In the genomic region with DNA sequence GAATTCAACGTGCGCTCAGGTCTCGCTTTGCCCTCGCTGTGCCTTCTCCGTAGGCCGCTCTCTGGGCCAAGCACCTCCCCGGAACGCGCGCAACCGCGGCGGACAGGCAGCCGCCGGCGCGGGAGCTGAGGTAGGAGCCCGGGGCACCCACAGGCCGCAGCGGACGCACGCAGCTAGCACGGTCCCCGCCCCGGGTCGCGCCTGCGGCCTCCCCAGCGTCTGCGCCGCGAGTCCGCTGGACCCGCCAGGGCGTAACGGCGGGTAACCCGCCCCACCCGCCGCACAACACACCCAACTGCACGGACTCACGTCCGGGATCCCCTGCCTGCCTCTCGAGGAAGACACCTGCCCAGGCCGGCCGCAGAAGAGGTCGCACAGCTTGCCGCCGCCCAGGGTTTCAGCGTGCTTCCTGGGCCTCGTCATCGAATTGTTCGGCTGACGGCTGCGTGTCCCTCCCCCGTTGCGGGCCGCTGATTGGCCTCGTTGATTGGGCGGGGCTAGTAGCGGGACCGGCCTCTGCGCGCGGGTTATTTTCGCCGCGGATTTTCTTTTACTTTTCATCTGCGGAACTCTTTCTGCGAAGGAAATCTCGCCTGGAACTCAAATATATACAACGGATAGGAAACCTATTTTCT, we compare ENCODE assay signal across 1 cellular context.
TF ChIP-seq lines count a peak whose summit lies in the region.

A gene with protein sequence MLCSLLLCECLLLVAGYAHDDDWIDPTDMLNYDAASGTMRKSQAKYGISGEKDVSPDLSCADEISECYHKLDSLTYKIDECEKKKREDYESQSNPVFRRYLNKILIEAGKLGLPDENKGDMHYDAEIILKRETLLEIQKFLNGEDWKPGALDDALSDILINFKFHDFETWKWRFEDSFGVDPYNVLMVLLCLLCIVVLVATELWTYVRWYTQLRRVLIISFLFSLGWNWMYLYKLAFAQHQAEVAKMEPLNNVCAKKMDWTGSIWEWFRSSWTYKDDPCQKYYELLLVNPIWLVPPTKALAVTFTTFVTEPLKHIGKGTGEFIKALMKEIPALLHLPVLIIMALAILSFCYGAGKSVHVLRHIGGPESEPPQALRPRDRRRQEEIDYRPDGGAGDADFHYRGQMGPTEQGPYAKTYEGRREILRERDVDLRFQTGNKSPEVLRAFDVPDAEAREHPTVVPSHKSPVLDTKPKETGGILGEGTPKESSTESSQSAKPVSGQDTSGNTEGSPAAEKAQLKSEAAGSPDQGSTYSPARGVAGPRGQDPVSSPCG (minus strand): TSS at position 433 of the 635 bp plus-strand sequence. CDS start 13,047 bp downstream, outside the sequence.

TF ChIP-seq in K562, 482 proteins besides CTCF, POLR2A, EP300 and RAD21 (continued from another document and continues in another):
- TF ChIP-seq, protein P1, sequence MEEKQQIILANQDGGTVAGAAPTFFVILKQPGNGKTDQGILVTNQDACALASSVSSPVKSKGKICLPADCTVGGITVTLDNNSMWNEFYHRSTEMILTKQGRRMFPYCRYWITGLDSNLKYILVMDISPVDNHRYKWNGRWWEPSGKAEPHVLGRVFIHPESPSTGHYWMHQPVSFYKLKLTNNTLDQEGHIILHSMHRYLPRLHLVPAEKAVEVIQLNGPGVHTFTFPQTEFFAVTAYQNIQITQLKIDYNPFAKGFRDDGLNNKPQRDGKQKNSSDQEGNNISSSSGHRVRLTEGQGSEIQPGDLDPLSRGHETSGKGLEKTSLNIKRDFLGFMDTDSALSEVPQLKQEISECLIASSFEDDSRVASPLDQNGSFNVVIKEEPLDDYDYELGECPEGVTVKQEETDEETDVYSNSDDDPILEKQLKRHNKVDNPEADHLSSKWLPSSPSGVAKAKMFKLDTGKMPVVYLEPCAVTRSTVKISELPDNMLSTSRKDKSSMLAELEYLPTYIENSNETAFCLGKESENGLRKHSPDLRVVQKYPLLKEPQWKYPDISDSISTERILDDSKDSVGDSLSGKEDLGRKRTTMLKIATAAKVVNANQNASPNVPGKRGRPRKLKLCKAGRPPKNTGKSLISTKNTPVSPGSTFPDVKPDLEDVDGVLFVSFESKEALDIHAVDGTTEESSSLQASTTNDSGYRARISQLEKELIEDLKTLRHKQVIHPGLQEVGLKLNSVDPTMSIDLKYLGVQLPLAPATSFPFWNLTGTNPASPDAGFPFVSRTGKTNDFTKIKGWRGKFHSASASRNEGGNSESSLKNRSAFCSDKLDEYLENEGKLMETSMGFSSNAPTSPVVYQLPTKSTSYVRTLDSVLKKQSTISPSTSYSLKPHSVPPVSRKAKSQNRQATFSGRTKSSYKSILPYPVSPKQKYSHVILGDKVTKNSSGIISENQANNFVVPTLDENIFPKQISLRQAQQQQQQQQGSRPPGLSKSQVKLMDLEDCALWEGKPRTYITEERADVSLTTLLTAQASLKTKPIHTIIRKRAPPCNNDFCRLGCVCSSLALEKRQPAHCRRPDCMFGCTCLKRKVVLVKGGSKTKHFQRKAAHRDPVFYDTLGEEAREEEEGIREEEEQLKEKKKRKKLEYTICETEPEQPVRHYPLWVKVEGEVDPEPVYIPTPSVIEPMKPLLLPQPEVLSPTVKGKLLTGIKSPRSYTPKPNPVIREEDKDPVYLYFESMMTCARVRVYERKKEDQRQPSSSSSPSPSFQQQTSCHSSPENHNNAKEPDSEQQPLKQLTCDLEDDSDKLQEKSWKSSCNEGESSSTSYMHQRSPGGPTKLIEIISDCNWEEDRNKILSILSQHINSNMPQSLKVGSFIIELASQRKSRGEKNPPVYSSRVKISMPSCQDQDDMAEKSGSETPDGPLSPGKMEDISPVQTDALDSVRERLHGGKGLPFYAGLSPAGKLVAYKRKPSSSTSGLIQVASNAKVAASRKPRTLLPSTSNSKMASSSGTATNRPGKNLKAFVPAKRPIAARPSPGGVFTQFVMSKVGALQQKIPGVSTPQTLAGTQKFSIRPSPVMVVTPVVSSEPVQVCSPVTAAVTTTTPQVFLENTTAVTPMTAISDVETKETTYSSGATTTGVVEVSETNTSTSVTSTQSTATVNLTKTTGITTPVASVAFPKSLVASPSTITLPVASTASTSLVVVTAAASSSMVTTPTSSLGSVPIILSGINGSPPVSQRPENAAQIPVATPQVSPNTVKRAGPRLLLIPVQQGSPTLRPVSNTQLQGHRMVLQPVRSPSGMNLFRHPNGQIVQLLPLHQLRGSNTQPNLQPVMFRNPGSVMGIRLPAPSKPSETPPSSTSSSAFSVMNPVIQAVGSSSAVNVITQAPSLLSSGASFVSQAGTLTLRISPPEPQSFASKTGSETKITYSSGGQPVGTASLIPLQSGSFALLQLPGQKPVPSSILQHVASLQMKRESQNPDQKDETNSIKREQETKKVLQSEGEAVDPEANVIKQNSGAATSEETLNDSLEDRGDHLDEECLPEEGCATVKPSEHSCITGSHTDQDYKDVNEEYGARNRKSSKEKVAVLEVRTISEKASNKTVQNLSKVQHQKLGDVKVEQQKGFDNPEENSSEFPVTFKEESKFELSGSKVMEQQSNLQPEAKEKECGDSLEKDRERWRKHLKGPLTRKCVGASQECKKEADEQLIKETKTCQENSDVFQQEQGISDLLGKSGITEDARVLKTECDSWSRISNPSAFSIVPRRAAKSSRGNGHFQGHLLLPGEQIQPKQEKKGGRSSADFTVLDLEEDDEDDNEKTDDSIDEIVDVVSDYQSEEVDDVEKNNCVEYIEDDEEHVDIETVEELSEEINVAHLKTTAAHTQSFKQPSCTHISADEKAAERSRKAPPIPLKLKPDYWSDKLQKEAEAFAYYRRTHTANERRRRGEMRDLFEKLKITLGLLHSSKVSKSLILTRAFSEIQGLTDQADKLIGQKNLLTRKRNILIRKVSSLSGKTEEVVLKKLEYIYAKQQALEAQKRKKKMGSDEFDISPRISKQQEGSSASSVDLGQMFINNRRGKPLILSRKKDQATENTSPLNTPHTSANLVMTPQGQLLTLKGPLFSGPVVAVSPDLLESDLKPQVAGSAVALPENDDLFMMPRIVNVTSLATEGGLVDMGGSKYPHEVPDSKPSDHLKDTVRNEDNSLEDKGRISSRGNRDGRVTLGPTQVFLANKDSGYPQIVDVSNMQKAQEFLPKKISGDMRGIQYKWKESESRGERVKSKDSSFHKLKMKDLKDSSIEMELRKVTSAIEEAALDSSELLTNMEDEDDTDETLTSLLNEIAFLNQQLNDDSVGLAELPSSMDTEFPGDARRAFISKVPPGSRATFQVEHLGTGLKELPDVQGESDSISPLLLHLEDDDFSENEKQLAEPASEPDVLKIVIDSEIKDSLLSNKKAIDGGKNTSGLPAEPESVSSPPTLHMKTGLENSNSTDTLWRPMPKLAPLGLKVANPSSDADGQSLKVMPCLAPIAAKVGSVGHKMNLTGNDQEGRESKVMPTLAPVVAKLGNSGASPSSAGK (IDR thresholded peaks at IDR 0.05): peak; percentile 97
- TF ChIP-seq ESRRA (IDR thresholded peaks at IDR 0.05; ENCODE audit: borderline replicate concordance, low read depth): peak; percentile 38; the same call in 1 of the 2 replicates
- TF ChIP-seq L3MBTL2 (IDR thresholded peaks at IDR 0.05): peak; percentile 97
- no peak for TF ChIP-seq ZNF124 (CRISPR knock-in tag; IDR thresholded peaks at IDR 0.05)
- peak; percentile 29 to 59; a peak in 2 of 4 replicates for TF ChIP-seq FOXK2 (conservative IDR thresholded peaks at IDR 0.05 in 1 of 2, IDR thresholded peaks at IDR 0.05 in 1 of 2; ENCODE audit: low read depth in 2 of 2)
- TF ChIP-seq, protein P2, sequence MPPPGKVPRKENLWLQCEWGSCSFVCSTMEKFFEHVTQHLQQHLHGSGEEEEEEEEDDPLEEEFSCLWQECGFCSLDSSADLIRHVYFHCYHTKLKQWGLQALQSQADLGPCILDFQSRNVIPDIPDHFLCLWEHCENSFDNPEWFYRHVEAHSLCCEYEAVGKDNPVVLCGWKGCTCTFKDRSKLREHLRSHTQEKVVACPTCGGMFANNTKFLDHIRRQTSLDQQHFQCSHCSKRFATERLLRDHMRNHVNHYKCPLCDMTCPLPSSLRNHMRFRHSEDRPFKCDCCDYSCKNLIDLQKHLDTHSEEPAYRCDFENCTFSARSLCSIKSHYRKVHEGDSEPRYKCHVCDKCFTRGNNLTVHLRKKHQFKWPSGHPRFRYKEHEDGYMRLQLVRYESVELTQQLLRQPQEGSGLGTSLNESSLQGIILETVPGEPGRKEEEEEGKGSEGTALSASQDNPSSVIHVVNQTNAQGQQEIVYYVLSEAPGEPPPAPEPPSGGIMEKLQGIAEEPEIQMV (tag; conservative IDR thresholded peaks at IDR 0.05; ENCODE audit: low read depth): no peak
- TF ChIP-seq ILK (tag; IDR thresholded peaks at IDR 0.05; ENCODE audit: borderline replicate concordance, low read depth): no peak
- TF ChIP-seq NCOA4 (IDR thresholded peaks at IDR 0.05; ENCODE audit: partially characterized antibody): no peak
- TF ChIP-seq SMARCB1 (IDR thresholded peaks at IDR 0.05; ENCODE audit: insufficient read length, low read depth): no peak
- peak; percentile 55; the same call in 1 of the 2 replicates for TF ChIP-seq KLF13 (tag; IDR thresholded peaks at IDR 0.05; ENCODE audit: borderline replicate concordance, low read depth)
- no peak for TF ChIP-seq MAFG (tag; conservative IDR thresholded peaks at IDR 0.05)
- no peak for TF ChIP-seq TAF15 (IDR thresholded peaks at IDR 0.05; ENCODE audit: low read depth, low read length)
- TF ChIP-seq, protein P3, sequence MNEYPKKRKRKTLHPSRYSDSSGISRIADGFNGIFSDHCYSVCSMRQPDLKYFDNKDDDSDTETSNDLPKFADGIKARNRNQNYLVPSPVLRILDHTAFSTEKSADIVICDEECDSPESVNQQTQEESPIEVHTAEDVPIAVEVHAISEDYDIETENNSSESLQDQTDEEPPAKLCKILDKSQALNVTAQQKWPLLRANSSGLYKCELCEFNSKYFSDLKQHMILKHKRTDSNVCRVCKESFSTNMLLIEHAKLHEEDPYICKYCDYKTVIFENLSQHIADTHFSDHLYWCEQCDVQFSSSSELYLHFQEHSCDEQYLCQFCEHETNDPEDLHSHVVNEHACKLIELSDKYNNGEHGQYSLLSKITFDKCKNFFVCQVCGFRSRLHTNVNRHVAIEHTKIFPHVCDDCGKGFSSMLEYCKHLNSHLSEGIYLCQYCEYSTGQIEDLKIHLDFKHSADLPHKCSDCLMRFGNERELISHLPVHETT (CRISPR knock-in tag; conservative IDR thresholded peaks at IDR 0.05 in 1 of 2, IDR thresholded peaks at IDR 0.05 in 1 of 2): peak in 1 of 2 experiments; percentile 74; a peak in 2 of 4 replicates
- TF ChIP-seq MYC (IDR thresholded peaks at IDR 0.05; ENCODE audit: low read depth, low read length): peak; percentile 91
- no peak; the same call in 1 of the 2 replicates for TF ChIP-seq MYC (CRISPR knock-in tag; IDR thresholded peaks at IDR 0.05; ENCODE audit: borderline replicate concordance, low read depth)
- TF ChIP-seq, protein P4, sequence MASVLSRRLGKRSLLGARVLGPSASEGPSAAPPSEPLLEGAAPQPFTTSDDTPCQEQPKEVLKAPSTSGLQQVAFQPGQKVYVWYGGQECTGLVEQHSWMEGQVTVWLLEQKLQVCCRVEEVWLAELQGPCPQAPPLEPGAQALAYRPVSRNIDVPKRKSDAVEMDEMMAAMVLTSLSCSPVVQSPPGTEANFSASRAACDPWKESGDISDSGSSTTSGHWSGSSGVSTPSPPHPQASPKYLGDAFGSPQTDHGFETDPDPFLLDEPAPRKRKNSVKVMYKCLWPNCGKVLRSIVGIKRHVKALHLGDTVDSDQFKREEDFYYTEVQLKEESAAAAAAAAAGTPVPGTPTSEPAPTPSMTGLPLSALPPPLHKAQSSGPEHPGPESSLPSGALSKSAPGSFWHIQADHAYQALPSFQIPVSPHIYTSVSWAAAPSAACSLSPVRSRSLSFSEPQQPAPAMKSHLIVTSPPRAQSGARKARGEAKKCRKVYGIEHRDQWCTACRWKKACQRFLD (CRISPR knock-in tag; IDR thresholded peaks at IDR 0.05): peak; percentile 62; the same call in 1 of the 2 replicates
- no peak for TF ChIP-seq HDAC3 (IDR thresholded peaks at IDR 0.05; ENCODE audit: borderline replicate concordance, partially characterized antibody)
- TF ChIP-seq NR4A1 (CRISPR knock-in tag; IDR thresholded peaks at IDR 0.05): 0 out of 2 replicates have a peak, but pooled peaks have one; percentile 81
- TF ChIP-seq NR4A1 (tag; IDR thresholded peaks at IDR 0.05): 0 out of 2 replicates have a peak, but pooled peaks have one; percentile 50
- TF ChIP-seq, protein P5, sequence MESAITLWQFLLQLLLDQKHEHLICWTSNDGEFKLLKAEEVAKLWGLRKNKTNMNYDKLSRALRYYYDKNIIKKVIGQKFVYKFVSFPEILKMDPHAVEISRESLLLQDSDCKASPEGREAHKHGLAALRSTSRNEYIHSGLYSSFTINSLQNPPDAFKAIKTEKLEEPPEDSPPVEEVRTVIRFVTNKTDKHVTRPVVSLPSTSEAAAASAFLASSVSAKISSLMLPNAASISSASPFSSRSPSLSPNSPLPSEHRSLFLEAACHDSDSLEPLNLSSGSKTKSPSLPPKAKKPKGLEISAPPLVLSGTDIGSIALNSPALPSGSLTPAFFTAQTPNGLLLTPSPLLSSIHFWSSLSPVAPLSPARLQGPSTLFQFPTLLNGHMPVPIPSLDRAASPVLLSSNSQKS (CRISPR knock-in tag; IDR thresholded peaks at IDR 0.05): no peak
- 0 out of 2 replicates have a peak, but pooled peaks have one; percentile 46 for TF ChIP-seq E2F3 (CRISPR knock-in tag; IDR thresholded peaks at IDR 0.05)
- TF ChIP-seq ZNF668 (CRISPR knock-in tag; IDR thresholded peaks at IDR 0.05): no peak
- TF ChIP-seq, protein P6, sequence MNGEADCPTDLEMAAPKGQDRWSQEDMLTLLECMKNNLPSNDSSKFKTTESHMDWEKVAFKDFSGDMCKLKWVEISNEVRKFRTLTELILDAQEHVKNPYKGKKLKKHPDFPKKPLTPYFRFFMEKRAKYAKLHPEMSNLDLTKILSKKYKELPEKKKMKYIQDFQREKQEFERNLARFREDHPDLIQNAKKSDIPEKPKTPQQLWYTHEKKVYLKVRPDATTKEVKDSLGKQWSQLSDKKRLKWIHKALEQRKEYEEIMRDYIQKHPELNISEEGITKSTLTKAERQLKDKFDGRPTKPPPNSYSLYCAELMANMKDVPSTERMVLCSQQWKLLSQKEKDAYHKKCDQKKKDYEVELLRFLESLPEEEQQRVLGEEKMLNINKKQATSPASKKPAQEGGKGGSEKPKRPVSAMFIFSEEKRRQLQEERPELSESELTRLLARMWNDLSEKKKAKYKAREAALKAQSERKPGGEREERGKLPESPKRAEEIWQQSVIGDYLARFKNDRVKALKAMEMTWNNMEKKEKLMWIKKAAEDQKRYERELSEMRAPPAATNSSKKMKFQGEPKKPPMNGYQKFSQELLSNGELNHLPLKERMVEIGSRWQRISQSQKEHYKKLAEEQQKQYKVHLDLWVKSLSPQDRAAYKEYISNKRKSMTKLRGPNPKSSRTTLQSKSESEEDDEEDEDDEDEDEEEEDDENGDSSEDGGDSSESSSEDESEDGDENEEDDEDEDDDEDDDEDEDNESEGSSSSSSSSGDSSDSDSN (IDR thresholded peaks at IDR 0.05; ENCODE audit: borderline replicate concordance in 1 of 2, low read depth in 2 of 2, low read length in 2 of 2): peak; percentile 93 to 94; a peak in 2 of 4 replicates
- peak; percentile 97 for TF ChIP-seq U2AF1 (optimal IDR thresholded peaks at IDR 0.05; ENCODE audit: low read depth, low read length)
